In the genomic region with DNA sequence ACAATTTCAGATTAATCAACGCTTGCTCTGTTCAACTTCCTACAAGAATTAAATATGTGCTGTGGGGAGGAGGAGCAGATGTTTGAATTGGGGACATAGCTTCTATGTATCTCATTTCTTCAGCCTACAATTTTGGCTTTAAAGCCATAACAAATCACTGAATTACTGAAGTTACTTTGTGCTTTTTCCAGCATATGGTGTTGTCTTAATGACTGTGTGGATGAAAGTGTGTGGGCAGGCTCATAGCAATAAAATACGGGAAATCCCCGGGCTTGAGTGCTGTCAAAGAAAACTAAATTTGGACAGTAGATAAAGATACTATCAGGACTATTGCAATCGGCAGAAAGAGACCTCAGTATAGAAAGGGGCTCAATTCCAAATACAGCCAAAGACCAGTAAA, we compare ENCODE assay signal across 22 cellular contexts. TPM values are rescaled to one million over a fixed set of nuclear protein-coding genes. Genes with fewer than 3 reads are reported as not detected.
DNase-seq lines count a peak whose midpoint lies in the region; ATAC-seq and TF ChIP-seq lines count a peak whose summit lies in the region.
"Had no signal": no experiment of that assay in that cellular context is flagged by ENCODE, and none has a peak within 500 bp of the region (broad histone marks: within the 10 kb centered on the region; RNA-seq: fewer than 3 reads in every experiment).

No MANE protein-coding gene starts in this region.

- H3K27ac ChIP-seq in DOHH2 (ENCODE audit: low read depth, low read length) (peak overlapping the region; percentile 59), smooth muscle cell (ENCODE audit: low read depth) (no peak overlapping the region)
- H3K27ac ChIP-seq: GM23248, HL-60, PC-9 had no signal

- H3K4me2 ChIP-seq in DOHH2 (ENCODE audit: low read length) (peak overlapping the region; percentile 84), smooth muscle cell (no peak overlapping the region)
- H3K4me2 ChIP-seq: PC-9 had no signal

- DNase-seq in RPMI7951 (ENCODE audit: low read depth), result peak; percentile 3
- DNase-seq in smooth muscle cell (lab: John Stamatoyannopoulos, UW; ENCODE audit: unreplicated experiment), result no peak
- no peak for DNase-seq in glomerular visceral epithelial cell (ENCODE audit: extremely low spot score)
- DNase-seq in HuH-7 (ENCODE audit: low spot score), result no peak
- DNase-seq: activated CD4-positive, alpha-beta T cell treated with anti-CD3 and anti-CD28 coated beads, Interleukin-2, amount 10 ng/mL, durations not matched to agents 7 days and 5 days; activated CD8-positive, alpha-beta memory T cell treated with anti-CD3 and anti-CD28 coated beads, Interleukin-2, amount 50 U/mL, for 48 hours; activated naive CD4-positive, alpha-beta T cell; C1 segment of cervical spinal cord; DMS53; GM23248; NCI-H1092 treated with DMSO at 0.1 percent for 48 hours; NCI-H2107; NCI-H524 treated with DMSO at 0.1 percent for 48 hours; occipital lobe; PC-9; right cardiac atrium; T1000 had no signal

- H3K4me1 ChIP-seq in DOHH2 (ENCODE audit: control insufficient read depth, low read length) (peaks cover 50% of the 10 kb centered on the region), smooth muscle cell (ENCODE audit: low read depth) (no peaks in the 10 kb centered on the region)

- H3F3A ChIP-seq in DOHH2 (ENCODE audit: control insufficient read depth, insufficient read depth) (no peaks in the 10 kb centered on the region), smooth muscle cell (ENCODE audit: low read depth) (no peaks in the 10 kb centered on the region)

- no peaks in the 10 kb centered on the region for H3K9me3 ChIP-seq in DOHH2 (ENCODE audit: control insufficient read depth, insufficient read depth, low read length)
- no peaks in the 10 kb centered on the region for H3K9me3 ChIP-seq in smooth muscle cell (replicated peaks; ENCODE audit: low read depth)

- H4K20me1 ChIP-seq in DOHH2 (ENCODE audit: control insufficient read depth, insufficient read depth, low read depth, low read length) (no peaks in the 10 kb centered on the region), smooth muscle cell (ENCODE audit: low read depth) (no peaks in the 10 kb centered on the region)

- H3K9me2 ChIP-seq in DOHH2 (replicated peaks; ENCODE audit: control insufficient read depth, low read length), result no peaks in the 10 kb centered on the region

- H3K27me3 ChIP-seq in DOHH2 (ENCODE audit: control insufficient read depth, low read length) (no peaks in the 10 kb centered on the region), smooth muscle cell (ENCODE audit: low read depth) (no peaks in the 10 kb centered on the region)

- H3K9ac ChIP-seq in smooth muscle cell (ENCODE audit: low read depth), result no peak overlapping the region
- H3K9ac ChIP-seq: GM23248 had no signal

- H2AFZ ChIP-seq in smooth muscle cell (ENCODE audit: low read depth), result peak overlapping the region; percentile 37
- H2AFZ ChIP-seq: GM23248, PC-9 had no signal

- H3K36me3 ChIP-seq in DOHH2 (ENCODE audit: control insufficient read depth, low read length), result peaks cover 5% of the 10 kb centered on the region; the same call in 1 of the 2 replicates
- H3K36me3 ChIP-seq in smooth muscle cell (ENCODE audit: low read depth), result no peaks in the 10 kb centered on the region

- TF ChIP-seq CTCF in DOHH2 (IDR thresholded peaks at IDR 0.05; ENCODE audit: low read depth, low read length, poor library complexity, severe bottlenecking) (no peak), smooth muscle cell (IDR thresholded peaks at IDR 0.05; ENCODE audit: borderline replicate concordance, insufficient read depth, poor library complexity, severe bottlenecking) (no peak)

- ATAC-seq in GM18511 (IDR thresholded peaks at IDR 0.05; ENCODE audit: unreplicated experiment) (peak; percentile 40), HG03565 (IDR thresholded peaks at IDR 0.05; ENCODE audit: unreplicated experiment) (no peak)
- ATAC-seq: right cardiac atrium had no signal

- H3K4me3 ChIP-seq in DOHH2 (ENCODE audit: low read length), result peak overlapping the region; percentile 72
- H3K4me3 ChIP-seq in smooth muscle cell, result no peak overlapping the region
- H3K4me3 ChIP-seq: GM23248, PC-9 had no signal

- H3K79me2 ChIP-seq in DOHH2 (ENCODE audit: control insufficient read depth, low read length) (no peaks in the 10 kb centered on the region), smooth muscle cell (ENCODE audit: low read depth) (no peaks in the 10 kb centered on the region)

- 43% methylated on average over 4 of the region's 4 CpGs for WGBS in smooth muscle cell (ENCODE audit: low lambda C conversion rate)

RNA-seq across cellular contexts. Expression of a gene that starts 0.9 kb away (rescaled TPM):
- not detected in 2 replicates for total RNA-seq in RPMI7951 (2014; rRNA removed; shearing (Covaris generic))
- total RNA-seq in smooth muscle cell, result 0.27 TPM in 1 of 2 replicates, not detected in the other
- not detected in 2 replicates for polyA plus RNA-seq in smooth muscle cell
- total RNA-seq: GM23248, PC-9, SK-MEL-5 had no signal
- polyA plus RNA-seq: GM23248 had no signal

RNA-seq across cellular contexts. Expression of a gene that starts 38.7 kb away (rescaled TPM):
- not detected in 2 replicates for total RNA-seq in RPMI7951 (2014; rRNA removed; shearing (Covaris generic))
- not detected in 2 replicates for total RNA-seq in smooth muscle cell
- not detected in 2 replicates for polyA plus RNA-seq in smooth muscle cell
- total RNA-seq: activated CD4-positive, alpha-beta T cell treated with anti-CD3 and anti-CD28 coated beads, Interleukin-2, amount 10 ng/mL, durations not matched to agents 7 days and 5 days; GM23248; PC-9; SK-MEL-5 had no signal
- polyA plus RNA-seq: GM23248 had no signal
